In genomic region chr15:53477981-53478766, GRCh38 we compare ENCODE assay signal across 5 cellular contexts.
"Had no signal": no experiment of that assay in that cellular context is flagged by ENCODE, and none has a peak within 500 bp of the region (broad histone marks: within the 10 kb centered on the region; RNA-seq: fewer than 3 reads in every experiment).

No MANE protein-coding gene starts in this region.

- DNase-seq: IMR-90, KBM-7 had no signal

- ATAC-seq: K562 had no signal

- H3K27ac ChIP-seq: HL-60 had no signal

- FAIRE-seq: HTR-8/SVneo, K562 had no signal

- H3K4me3 ChIP-seq: K562 had no signal
